Comparison of ENCODE assay signal across 10 cellular contexts in the genomic region with DNA sequence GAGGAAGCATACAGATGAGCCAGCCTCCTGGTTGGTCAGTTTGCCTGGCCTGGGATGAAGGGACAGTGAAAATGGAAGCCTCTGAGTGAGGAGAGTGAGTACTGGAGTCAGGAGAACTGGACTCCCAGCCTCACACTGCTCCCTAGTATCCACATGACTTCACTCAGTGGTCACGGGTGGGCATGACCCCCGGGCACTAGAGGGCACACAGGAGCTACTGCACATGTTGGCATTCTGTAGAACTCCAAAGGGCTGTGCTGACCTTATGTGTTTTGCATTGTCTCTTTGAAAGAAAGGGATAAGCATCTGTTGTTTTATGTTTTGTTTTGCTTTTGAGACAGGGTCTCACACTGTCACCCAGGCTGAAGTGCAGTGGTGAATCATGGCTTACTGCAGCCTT. TPM values are rescaled to one million over a fixed set of nuclear protein-coding genes. Genes with fewer than 3 reads are reported as not detected.
DNase-seq lines count a peak whose midpoint lies in the region; ATAC-seq, FAIRE-seq and TF ChIP-seq lines count a peak whose summit lies in the region.
"Had no signal": no experiment of that assay in that cellular context is flagged by ENCODE, and none has a peak within 500 bp of the region (broad histone marks: within the 10 kb centered on the region; RNA-seq: fewer than 3 reads in every experiment).

No MANE protein-coding gene starts in this region.

- H3K27me3 ChIP-seq in neural progenitor cell (no peaks in the 10 kb centered on the region), small intestine (ENCODE audit: control insufficient read depth in 2 of 2, insufficient read depth in 2 of 2, low read length in 2 of 2) (no peaks in the 10 kb centered on the region)
- H3K27me3 ChIP-seq: stomach had no signal

- H3K9me3 Mint-ChIP-seq in neural progenitor cell, result no peaks in the 10 kb centered on the region

- DNase-seq in RCC 7860 (ENCODE audit: low spot score), result peak; percentile 20
- DNase-seq in astrocyte of the cerebellum (ENCODE audit: low read depth), result no peak
- DNase-seq in neural progenitor cell (ENCODE audit: low spot score), result no peak
- DNase-seq in SW 1271 (lab: John Stamatoyannopoulos, UW), result no peak
- no peak for DNase-seq in small intestine
- DNase-seq in HuH-7 (ENCODE audit: low spot score), result no peak
- DNase-seq: stomach had no signal

- H3K4me3 ChIP-seq in GM12875 (ENCODE audit: low read depth, low read length), result no peak overlapping the region
- no peak overlapping the region for H3K4me3 ChIP-seq in astrocyte of the cerebellum (ENCODE audit: low read depth, low read length)
- no peak overlapping the region for H3K4me3 ChIP-seq in neural progenitor cell
- H3K4me3 ChIP-seq in small intestine (ENCODE audit: low read depth in 1 of 2, low read length in 2 of 2), result no peak overlapping the region
- H3K4me3 ChIP-seq: stomach had no signal

- H3K4me1 Mint-ChIP-seq in neural progenitor cell, result no peaks in the 10 kb centered on the region

- no peaks in the 10 kb centered on the region for H3K79me2 ChIP-seq in neural progenitor cell (ENCODE audit: low read depth)

- in situ Hi-C loops in astrocyte of the cerebellum (cut with HindIII; ENCODE audit: low sequenced_read_pairs), result no loop called here

- H3K27ac ChIP-seq in neural progenitor cell (no peak overlapping the region), small intestine (ENCODE audit: low read depth in 1 of 2, low read length in 1 of 2) (no peak overlapping the region)
- H3K27ac ChIP-seq: stomach had no signal

- H2AFZ ChIP-seq in neural progenitor cell (replicated peaks), result no peak overlapping the region

- no peak overlapping the region for H3K27ac Mint-ChIP-seq in neural progenitor cell

- no peak for ATAC-seq in HG03108 (IDR thresholded peaks at IDR 0.05; ENCODE audit: unreplicated experiment)
- ATAC-seq: left colon had no signal

- no peaks in the 10 kb centered on the region for H3F3A ChIP-seq in neural progenitor cell (ENCODE audit: low read depth)

- H3K9ac ChIP-seq in neural progenitor cell, result no peak overlapping the region

- no peak overlapping the region for H3K4me2 ChIP-seq in neural progenitor cell

- no peaks in the 10 kb centered on the region for H3K27me3 Mint-ChIP-seq in neural progenitor cell (ENCODE audit: insufficient read depth, low read depth)

- no peaks in the 10 kb centered on the region for H3K4me1 ChIP-seq in neural progenitor cell
- H3K4me1 ChIP-seq in small intestine (ENCODE audit: control insufficient read depth in 2 of 2, insufficient read depth in 1 of 2, low read depth in 1 of 2, low read length in 1 of 2), result no peaks in the 10 kb centered on the region
- H3K4me1 ChIP-seq: stomach had no signal

- H3K36me3 ChIP-seq in neural progenitor cell (peaks cover 14% of the 10 kb centered on the region), small intestine (ENCODE audit: control insufficient read depth in 2 of 2, insufficient read depth in 2 of 2, low read length in 2 of 2) (peaks cover 0 to 2% of the 10 kb centered on the region in 2 donors)

- FAIRE-seq in RCC 7860 (lab: Jason Lieb, UNC) (no peak), small intestine (lab: Jason Lieb, UNC) (no peak)

- H3K4me3 Mint-ChIP-seq in neural progenitor cell, result no peak overlapping the region

- H3K9me3 ChIP-seq in neural progenitor cell (ENCODE audit: low read depth) (no peaks in the 10 kb centered on the region), small intestine (ENCODE audit: control insufficient read depth, low read depth) (no peaks in the 10 kb centered on the region)
- H3K9me3 ChIP-seq: stomach had no signal

- TF ChIP-seq CTCF in GM12875 (IDR thresholded peaks at IDR 0.05; ENCODE audit: borderline replicate concordance, insufficient read depth, low read depth, low read length) (peak; percentile 37; the same call in 1 of the 2 replicates), astrocyte of the cerebellum (IDR thresholded peaks at IDR 0.05; ENCODE audit: low read depth, low read length, missing control alignments) (peak; percentile 13), neural progenitor cell (IDR thresholded peaks at IDR 0.05) (peak; percentile 34)

- H3K36me3 Mint-ChIP-seq in neural progenitor cell, result peaks cover 33% of the 10 kb centered on the region

- 60 to 69% (median 61%) methylated on average over 2 of the region's 2 CpGs for WGBS in small intestine, 3 donors

- no peaks in the 10 kb centered on the region for H4K20me1 ChIP-seq in neural progenitor cell (ENCODE audit: low read depth)

RNA-seq across cellular contexts. Expression of a gene that starts 23.7 kb away (rescaled TPM):
- total RNA-seq in neural progenitor cell (ENCODE audit: low replicate concordance), result 61.9 and 71.2 TPM in 2 replicates
- polyA plus RNA-seq in small intestine, result 10 to 100 TPM in 1 of 3 donors, 1 to 10 TPM in 2; 1.6 to 16.7 (median 1.8) TPM

RNA-seq across cellular contexts. Expression of a gene that starts 34.2 kb away (rescaled TPM):
- total RNA-seq in neural progenitor cell (ENCODE audit: low replicate concordance), result 4.3 and 4.9 TPM in 2 replicates
- polyA plus RNA-seq in small intestine, result under 1 TPM in 2 of 3 donors, not detected in 1; 0.27 to 0.92 TPM

RNA-seq across cellular contexts. Expression of a gene that starts 54.0 kb away (rescaled TPM):
- total RNA-seq in neural progenitor cell (ENCODE audit: low replicate concordance), result 94.3 and 128 TPM in 2 replicates
- polyA plus RNA-seq in small intestine, result 10 to 100 TPM; 55.4 to 72.0 (median 61.7) TPM
